ENCODE assay signal across 8 cellular contexts in the genomic region with DNA sequence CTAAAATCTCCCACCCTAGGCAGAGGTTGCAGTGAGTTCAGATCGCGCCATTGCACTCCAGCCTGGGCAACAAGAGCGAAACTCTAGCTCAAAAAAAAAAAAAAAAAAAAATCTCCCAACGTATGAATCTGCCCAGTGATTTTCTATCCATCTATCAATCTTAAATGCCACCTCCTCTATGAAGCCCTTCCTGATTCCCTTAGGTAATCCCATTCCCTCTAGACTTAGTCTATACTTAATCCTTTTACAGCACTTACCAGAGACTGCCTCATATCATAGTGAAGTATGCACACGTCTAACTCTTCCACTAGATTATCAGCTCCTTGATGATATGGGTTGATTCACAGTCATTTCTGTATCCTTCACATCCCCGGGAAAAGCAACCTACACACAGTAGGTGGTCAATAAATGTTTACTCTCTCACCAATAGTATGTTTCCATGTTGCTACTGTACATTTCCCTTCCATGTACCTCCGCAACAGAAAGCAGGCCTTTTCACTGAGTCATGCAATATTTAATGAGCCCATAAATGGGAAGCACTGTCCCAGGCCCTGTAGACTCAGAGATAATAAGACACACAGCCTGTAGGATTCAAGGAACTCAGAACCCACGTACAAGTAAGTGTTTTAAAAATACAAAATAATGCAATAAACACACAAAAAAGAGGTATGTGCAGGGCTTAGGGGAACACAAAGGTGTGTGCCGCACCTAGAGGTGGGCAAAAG. TPM values are rescaled to one million over a fixed set of nuclear protein-coding genes. Genes with fewer than 3 reads are reported as not detected.
A peak's percentile ranks its signal among the peaks of the same experiment; 100 is the strongest.
DNase-seq lines count a peak whose midpoint lies in the region; ATAC-seq and TF ChIP-seq lines count a peak whose summit lies in the region.

No MANE protein-coding gene starts in this region.

- no peak for TF ChIP-seq CTCF in WERI-Rb-1 (IDR thresholded peaks at IDR 0.05; ENCODE audit: low read depth, low read length)
- TF ChIP-seq CTCF in thoracic aorta (IDR thresholded peaks at IDR 0.05) = no peak

- peak overlapping the region; percentile 69 for H3K27ac Mint-ChIP-seq in activated CD4-positive, alpha-beta T cell treated with anti-CD3 and anti-CD28 coated beads, Interleukin-2, amount 10 ng/mL, durations not matched to agents 7 days and 5 days

- POLR2A ChIA-PET in activated CD4-positive, alpha-beta T cell treated with anti-CD3 and anti-CD28 coated beads, Interleukin-2, amount 10 ng/mL, durations not matched to agents 7 days and 5 days (lab: Charles Lee) = no interaction called here

- ATAC-seq in thoracic aorta (ENCODE audit: insufficient number of reproducible peaks, low FRiP score, low read depth) (no peak), HG02981 (IDR thresholded peaks at IDR 0.05; ENCODE audit: unreplicated experiment) (no peak), HG02885 (IDR thresholded peaks at IDR 0.05; ENCODE audit: poor library complexity, unreplicated experiment) (no peak), HG03378 (IDR thresholded peaks at IDR 0.05; ENCODE audit: unreplicated experiment) (no peak)

- no peaks in the 10 kb centered on the region for H3K27me3 ChIP-seq in WERI-Rb-1 (ENCODE audit: insufficient read depth, low read depth, severe bottlenecking)
- H3K27me3 ChIP-seq in iPS-18a (ENCODE audit: control insufficient read depth, insufficient read depth, low read length) = no peaks in the 10 kb centered on the region
- H3K27me3 ChIP-seq in thoracic aorta (replicated peaks; ENCODE audit: insufficient read depth) = no peaks in the 10 kb centered on the region

- H3K27ac ChIP-seq in WERI-Rb-1 (peak overlapping the region; percentile 86; the same call in 1 of the 2 replicates), iPS-18a (ENCODE audit: low read length) (no peak overlapping the region), thoracic aorta (no peak overlapping the region)

- H3K9me3 ChIP-seq in WERI-Rb-1 (ENCODE audit: severe bottlenecking) (no peaks in the 10 kb centered on the region), iPS-18a (ENCODE audit: control insufficient read depth, low read depth, low read length) (no peaks in the 10 kb centered on the region), thoracic aorta (no peaks in the 10 kb centered on the region)

- H3K36me3 Mint-ChIP-seq in activated CD4-positive, alpha-beta T cell treated with anti-CD3 and anti-CD28 coated beads, Interleukin-2, amount 10 ng/mL, durations not matched to agents 7 days and 5 days (ENCODE audit: low read depth) = peaks cover 60% of the 10 kb centered on the region

- CTCF ChIA-PET in activated CD4-positive, alpha-beta T cell treated with anti-CD3 and anti-CD28 coated beads, Interleukin-2, amount 10 ng/mL, durations not matched to agents 7 days and 5 days (lab: Charles Lee) = interaction anchor here (0.6 to 2.8 kb wide), 3 partner anchors 10 to 95 kb away, joined by 3 to 14 read pairs (median 10); no protein-coding TSS in a partner anchor

- DNase-seq in activated CD4-positive, alpha-beta T cell treated with anti-CD3 and anti-CD28 coated beads, Interleukin-2, amount 10 ng/mL, durations not matched to agents 7 days and 5 days = no peak
- DNase-seq in activated CD4-positive, alpha-beta T cell treated with anti-CD3 and anti-CD28 coated beads for 4 hours = no peak
- no peak for DNase-seq in WERI-Rb-1
- DNase-seq in thoracic aorta (ENCODE audit: low spot score) = no peak

- peaks cover 48% of the 10 kb centered on the region for H3K4me1 Mint-ChIP-seq in activated CD4-positive, alpha-beta T cell treated with anti-CD3 and anti-CD28 coated beads, Interleukin-2, amount 10 ng/mL, durations not matched to agents 7 days and 5 days

- H3K4me3 Mint-ChIP-seq in activated CD4-positive, alpha-beta T cell treated with anti-CD3 and anti-CD28 coated beads, Interleukin-2, amount 10 ng/mL, durations not matched to agents 7 days and 5 days = peak overlapping the region; percentile 82

- H3K36me3 ChIP-seq in WERI-Rb-1 = peaks cover 67% of the 10 kb centered on the region
- H3K36me3 ChIP-seq in iPS-18a (ENCODE audit: control insufficient read depth, low read depth, low read length) = peaks cover 48% of the 10 kb centered on the region
- peaks cover 19% of the 10 kb centered on the region for H3K36me3 ChIP-seq in thoracic aorta

- H3K4me3 ChIP-seq in WERI-Rb-1 (ENCODE audit: low read depth, low read length) = peak overlapping the region; percentile 98
- H3K4me3 ChIP-seq in iPS-18a (ENCODE audit: low read length) = peak overlapping the region; percentile 93
- H3K4me3 ChIP-seq in thoracic aorta = peak overlapping the region; percentile 93

- H3K9ac ChIP-seq in iPS-18a (ENCODE audit: low read length) = peak overlapping the region; percentile 89

- no peaks in the 10 kb centered on the region for H3K9me3 Mint-ChIP-seq in activated CD4-positive, alpha-beta T cell treated with anti-CD3 and anti-CD28 coated beads, Interleukin-2, amount 10 ng/mL, durations not matched to agents 7 days and 5 days

- no peaks in the 10 kb centered on the region for H3K27me3 Mint-ChIP-seq in activated CD4-positive, alpha-beta T cell treated with anti-CD3 and anti-CD28 coated beads, Interleukin-2, amount 10 ng/mL, durations not matched to agents 7 days and 5 days

- peaks cover 4% of the 10 kb centered on the region for H3K4me1 ChIP-seq in iPS-18a (ENCODE audit: control insufficient read depth, low read depth, low read length)
- peaks cover 15 to 30% of the 10 kb centered on the region in 2 donors for H3K4me1 ChIP-seq in thoracic aorta (ENCODE audit: control insufficient read depth in 1 of 2, low read depth in 2 of 2)

RNA-seq across cellular contexts. Expression of a gene that starts 1.2 kb away (rescaled TPM):
- total RNA-seq in activated CD4-positive, alpha-beta T cell treated with anti-CD3 and anti-CD28 coated beads, Interleukin-2, amount 10 ng/mL, durations not matched to agents 7 days and 5 days = 10 to 100 TPM; 76.7 to 80.7 TPM
- total RNA-seq in thoracic aorta = 10 to 100 TPM; 28.8 to 70.7 TPM

RNA-seq across cellular contexts. Expression of a gene that starts 1.4 kb away (rescaled TPM):
- total RNA-seq in activated CD4-positive, alpha-beta T cell treated with anti-CD3 and anti-CD28 coated beads, Interleukin-2, amount 10 ng/mL, durations not matched to agents 7 days and 5 days = 10 to 100 TPM; 25.2 to 32.6 TPM
- total RNA-seq in thoracic aorta = 10 to 100 TPM; 10.3 to 10.8 TPM
